ENCODE assay signal across 8 cellular contexts in genomic region chr9:124776952-124777645, GRCh38. TPM values are rescaled to one million over a fixed set of nuclear protein-coding genes. Genes with fewer than 3 reads are reported as not detected.
DNase-seq lines count a peak whose midpoint lies in the region; ATAC-seq and TF ChIP-seq lines count a peak whose summit lies in the region.

Gene OLFML2A, plus strand, starts transcription at chr9:124777133. Its CDS starts 138 bp downstream, at chr9:124777271.

- no peaks in the 10 kb centered on the region for H3K9me2 ChIP-seq in OCI-LY1 (ENCODE audit: low read depth, low read length)

- in situ Hi-C loops in T47D (cut with HindIII; ENCODE audit: low pct_unique_long_range_greater_than_20kb, low sequenced_read_pairs) = no loop called here

- peak; percentile 40 for ATAC-seq in left colon

- H3K79me2 ChIP-seq in OCI-LY1 (ENCODE audit: insufficient read depth, low read length) = no peaks in the 10 kb centered on the region

- no peaks in the 10 kb centered on the region for H3K9me3 ChIP-seq in OCI-LY1 (ENCODE audit: low read length)

- no peaks in the 10 kb centered on the region for H3F3A ChIP-seq in OCI-LY1 (ENCODE audit: insufficient read depth, low read length)

- peak within 1 kb of the TSS; percentile 82 for H3K9ac ChIP-seq in OCI-LY1 (ENCODE audit: low read length)

- peaks cover 25% of the 10 kb centered on the region for H3K4me1 ChIP-seq in OCI-LY1 (ENCODE audit: insufficient read depth, low read length, severe bottlenecking)

- peak; percentile 66 for TF ChIP-seq CTCF in OCI-LY1 (IDR thresholded peaks at IDR 0.05; ENCODE audit: low read length)

- H3K4me3 ChIP-seq in OCI-LY1 (ENCODE audit: low read depth, low read length, poor library complexity, severe bottlenecking) = peak within 1 kb of the TSS; percentile 67

- peak within 1 kb of the TSS; percentile 71 for H3K4me2 ChIP-seq in OCI-LY1 (ENCODE audit: low read length)

- H3K36me3 ChIP-seq in OCI-LY1 (ENCODE audit: insufficient read depth, low read length) = no peaks in the 10 kb centered on the region

- DNase-seq in NCI-H82 (lab: John Stamatoyannopoulos, UW) (peak; percentile 65), NCI-H82 treated with DMSO at 0.1 percent for 48 hours (lab: John Stamatoyannopoulos, UW; ENCODE audit: unreplicated experiment) (no peak), T47D (ENCODE audit: low read depth in 1 of 2, low spot score in 1 of 2) (peak; percentile 51 to 54), left colon (peak in 1 of 2 donors; percentile 40), SW480 (ENCODE audit: low spot score) (no peak), NCI-H1105 treated with DMSO at 0.1 percent for 48 hours (lab: John Stamatoyannopoulos, UW) (no peak)
- peak in 2 of 3 experiments; percentile 0 to 26 for DNase-seq in stimulated activated CD4-positive, alpha-beta T cell treated with anti-CD3 and anti-CD28 coated beads, TNF-alpha, amount 100 ng/mL, for 24 hours (ENCODE audit: low read depth in 3 of 3)

- H2AFZ ChIP-seq in OCI-LY1 (ENCODE audit: low read length) = no peak within 1 kb of the TSS

- no peaks in the 10 kb centered on the region for H3K27me3 ChIP-seq in OCI-LY1 (ENCODE audit: insufficient read depth, low read length)

- H4K20me1 ChIP-seq in OCI-LY1 (ENCODE audit: insufficient read depth, low read length) = no peaks in the 10 kb centered on the region

- intact Hi-C loops in left colon (cut with DNase I, micrococcal nuclease) = no loop called here

- H3K27ac ChIP-seq in OCI-LY1 (ENCODE audit: low read depth, low read length, poor library complexity, severe bottlenecking) = peak within 1 kb of the TSS; percentile 70

RNA-seq across cellular contexts. Expression of gene OLFML2A, which starts in this region (rescaled TPM):
- 10 to 100 TPM in 1 of 2 donors, 1 to 10 TPM in 1; 3.3 to 12.7 TPM for total RNA-seq in left colon

Comparison
In these comparisons a context has a peak if more than half of its experiments do, and no peak if none do; other contexts are left out.
1. DNase-seq: peak in NCI-H82 (single experiment), T47D (2 of 2) and stimulated activated CD4-positive, alpha-beta T cell treated with anti-CD3 and anti-CD28 coated beads, TNF-alpha, amount 100 ng/mL, for 24 hours (2 of 3); none in NCI-H82 treated with DMSO at 0.1 percent for 48 hours (single experiment), SW480 (single experiment) and NCI-H1105 treated with DMSO at 0.1 percent for 48 hours (single experiment).